Comparison of ENCODE assay signal across 24 cellular contexts in genomic region chrX:155695419-155695818, GRCh38.
DNase-seq lines count a peak whose midpoint lies in the region; FAIRE-seq and TF ChIP-seq lines count a peak whose summit lies in the region.
"Had no signal": no experiment of that assay in that cellular context is flagged by ENCODE, and none has a peak within 500 bp of the region (broad histone marks: within the 10 kb centered on the region; RNA-seq: fewer than 3 reads in every experiment).

No MANE protein-coding gene starts in this region.

- H3K4me1 ChIP-seq in HEK293 (ENCODE audit: control insufficient read depth, insufficient read depth, low read length) (no peaks in the 10 kb centered on the region), tibial artery (no peaks in the 10 kb centered on the region)
- H3K4me1 ChIP-seq: BE2C, BLaER1 had no signal

- H3K27ac ChIP-seq in HEK293 (ENCODE audit: extremely low read depth, low read depth, low read length) (no peak overlapping the region), tibial artery (no peak overlapping the region)
- H3K27ac ChIP-seq: BLaER1 had no signal

- POLR2A ChIA-PET in HEK293 (lab: Yijun Ruan, JAX): no interaction called here

- H3K36me3 ChIP-seq in HEK293 (ENCODE audit: control insufficient read depth in 2 of 2, insufficient read depth in 1 of 2, low read length in 2 of 2) (no peaks in the 10 kb centered on the region), tibial artery (no peaks in the 10 kb centered on the region)
- H3K36me3 ChIP-seq: BE2C, BLaER1 had no signal

- CTCF ChIA-PET in HEK293 (lab: Yijun Ruan, JAX): no interaction called here

- peak; percentile 17 for FAIRE-seq in frontal cortex (lab: Jason Lieb, UNC)
- FAIRE-seq: A204.1, GM12891, GM19239 had no signal

- H3K9me3 ChIP-seq in HEK293 (ENCODE audit: control insufficient read depth, insufficient read depth, low read depth, low read length) (no peaks in the 10 kb centered on the region), tibial artery (no peaks in the 10 kb centered on the region)
- H3K9me3 ChIP-seq: BE2C, BLaER1 had no signal

- TF ChIP-seq CTCF in HEK293 (tag by site-specific recombination; IDR thresholded peaks at IDR 0.05) (no peak), tibial artery (IDR thresholded peaks at IDR 0.05) (no peak)

- H3K4me3 ChIP-seq in HEK293 (ENCODE audit: low read depth, low read length) (no peak overlapping the region), tibial artery (no peak overlapping the region)
- H3K4me3 ChIP-seq: BLaER1 had no signal

- DNase-seq in frontal cortex (ENCODE audit: low spot score in 2 of 2): no peak
- no peak for DNase-seq in central memory CD4-positive, alpha-beta T cell
- DNase-seq in NCI-H510A (lab: John Stamatoyannopoulos, UW): no peak
- no peak for DNase-seq in tibial artery
- DNase-seq: 8988T; ACHN; BE2C; C1 segment of cervical spinal cord; CD4-positive, alpha-beta memory T cell; CD4-positive, CD25-positive, alpha-beta regulatory T cell; CD8-positive, alpha-beta memory T cell; COR-L47; DMS 273 treated with DMSO at 0.1 percent for 48 hours; DMS153; DMS53; DMS79; DND-41; EL; GF-D8 had no signal

- no peaks in the 10 kb centered on the region for H3K27me3 ChIP-seq in tibial artery
- H3K27me3 ChIP-seq: BE2C had no signal

- intact Hi-C loops in tibial artery (cut with DNase I; ENCODE audit: low total_unique reads): no loop called here

TF ChIP-seq in HEK293, 187 proteins besides CTCF, POLR2A, EP300 and RAD21:
- TF ChIP-seq ZNF133 (tag by site-specific recombination; IDR thresholded peaks at IDR 0.05) (peak; percentile 92), SP3 (tag by site-specific recombination; IDR thresholded peaks at IDR 0.05) (no peak), ZNF837 (tag by site-specific recombination; IDR thresholded peaks at IDR 0.05) (no peak)
